In the genomic region with DNA sequence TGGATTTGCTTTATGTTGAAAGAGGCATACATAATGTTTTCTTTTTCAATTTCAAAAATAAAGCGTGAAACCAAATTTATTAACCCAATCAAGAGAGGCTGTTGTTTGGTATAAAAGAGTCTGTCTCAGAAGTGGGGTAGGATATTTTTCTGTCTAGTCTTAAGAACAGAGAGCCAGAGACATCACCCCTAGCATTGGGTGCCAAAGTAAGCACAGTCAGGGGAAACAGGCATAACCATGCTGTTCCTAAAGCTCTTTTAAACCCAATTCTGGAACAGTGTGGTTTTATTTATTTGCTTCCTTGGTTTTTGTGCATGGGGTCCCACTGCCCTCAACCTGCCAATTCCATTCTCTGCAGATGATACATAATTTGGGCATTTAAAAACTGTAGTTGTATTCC, we compare ENCODE assay signal across 17 cellular contexts.
"Had no signal": no experiment of that assay in that cellular context is flagged by ENCODE, and none has a peak within 500 bp of the region (broad histone marks: within the 10 kb centered on the region; RNA-seq: fewer than 3 reads in every experiment).

No MANE protein-coding gene starts in this region.

- ATAC-seq: esophagus mucosa; left colon; naive thymus-derived CD4-positive, alpha-beta T cell had no signal

- H3K27ac ChIP-seq: coronary artery, heart left ventricle, ovary, right atrium auricular region, stomach had no signal

- H3K27me3 Mint-ChIP-seq: naive thymus-derived CD4-positive, alpha-beta T cell had no signal

- H3K36me3 ChIP-seq: ovary, thoracic aorta had no signal

- H3K9me3 ChIP-seq: heart left ventricle, ovary, right atrium auricular region, stomach, thoracic aorta had no signal

- H3K27me3 ChIP-seq: heart left ventricle, ovary, right atrium auricular region, stomach had no signal

- H3K4me3 Mint-ChIP-seq: naive thymus-derived CD4-positive, alpha-beta T cell had no signal

- H3K4me3 ChIP-seq: coronary artery, heart left ventricle, ovary, right atrium auricular region, stomach, thoracic aorta had no signal

- DNase-seq: effector CD8-positive, alpha-beta T cell; heart left ventricle; hippocampal formation; left colon; mammary epithelial cell; naive thymus-derived CD4-positive, alpha-beta T cell; ovary; stimulated activated CD4-positive, alpha-beta T cell treated with anti-CD3 and anti-CD28 coated beads, Interleukin-15, amount 100 ng/mL, for 24 hours; stimulated activated CD4-positive, alpha-beta T cell treated with anti-CD3 and anti-CD28 coated beads, Interleukin-2, amount 100 ng/mL, for 24 hours; stimulated activated CD4-positive, alpha-beta T cell treated with anti-CD3 and anti-CD28 coated beads, Interleukin-4, amount 100 ng/mL, for 4 hours; stimulated activated naive CD4-positive, alpha-beta T cell; stomach; substantia nigra had no signal
